In the genomic region with DNA sequence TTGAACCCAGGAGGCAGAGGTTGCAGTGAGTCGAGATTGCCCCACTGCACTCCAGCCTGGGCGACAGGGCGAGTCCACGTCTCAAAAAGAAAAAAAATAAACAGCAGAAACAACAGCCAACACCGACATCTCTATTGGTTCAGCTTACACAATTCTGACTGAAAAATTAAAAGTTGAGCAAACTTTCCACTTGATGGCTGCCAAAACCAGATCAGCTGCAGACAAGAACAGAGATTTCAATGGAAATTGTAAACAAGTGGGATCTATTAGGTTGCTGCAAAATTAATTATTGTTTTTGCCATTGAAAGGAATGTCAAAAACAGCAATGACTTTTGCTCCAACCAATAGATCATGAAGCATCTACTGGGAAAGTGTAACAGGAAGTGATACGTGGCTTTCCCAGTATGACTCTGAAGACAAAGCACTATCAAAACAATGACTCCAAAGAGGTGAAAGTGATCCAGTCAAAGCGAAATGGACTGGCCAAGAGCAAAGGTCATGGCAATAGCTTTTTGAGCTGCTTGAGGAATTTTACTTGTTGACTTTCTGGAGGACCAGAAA, we compare ENCODE assay signal across 11 cellular contexts. TPM values are rescaled to one million over a fixed set of nuclear protein-coding genes. Genes with fewer than 3 reads are reported as not detected.
DNase-seq lines count a peak whose midpoint lies in the region; ATAC-seq and TF ChIP-seq lines count a peak whose summit lies in the region.
"Had no signal": no experiment of that assay in that cellular context is flagged by ENCODE, and none has a peak within 500 bp of the region (broad histone marks: within the 10 kb centered on the region; RNA-seq: fewer than 3 reads in every experiment).

No MANE protein-coding gene starts in this region.

- WGBS in esophagus muscularis mucosa = 53% methylated on average over 7 of the region's 7 CpGs

- no peaks in the 10 kb centered on the region for H3K27me3 ChIP-seq in PC-3 (ENCODE audit: low read length)
- no peaks in the 10 kb centered on the region for H3K27me3 ChIP-seq in MG63
- H3K27me3 ChIP-seq in esophagus muscularis mucosa = no peaks in the 10 kb centered on the region

- ATAC-seq in PC-3 = peak; percentile 64; the same call in 1 of the 2 replicates

- no peaks in the 10 kb centered on the region for H3K9me2 ChIP-seq in PC-3 (replicated peaks; ENCODE audit: low read length)

- no TSS peak for BruUV-seq in PC-3 (replicated peaks; lab: Mats Ljungman, UMichigan)

- no peak overlapping the region for H3K27ac ChIP-seq in PC-3 (ENCODE audit: low read length)
- H3K27ac ChIP-seq in esophagus muscularis mucosa (replicated peaks in 1 of 4) = no peak overlapping the region
- H3K27ac ChIP-seq: lower lobe of right lung, thoracic aorta had no signal

- POLR2A ChIA-PET in PC-3 (lab: Charles Lee; ENCODE audit: unreplicated experiment) = interaction anchor here (0.6 kb wide), 1 partner anchor 93 kb away, joined by 4 read pairs; no protein-coding TSS in a partner anchor

- H3K36me3 ChIP-seq in PC-3 (ENCODE audit: low read depth, low read length) (peaks cover 2% of the 10 kb centered on the region; the same call in 1 of the 2 replicates), MG63 (no peaks in the 10 kb centered on the region; the same call in none of the 2 replicates), esophagus muscularis mucosa (peaks cover 0 to 17% (median 8%) of the 10 kb centered on the region in 4 donors)
- H3K36me3 ChIP-seq: thoracic aorta had no signal

- intact Hi-C loops in PC-3 (cut with micrococcal nuclease) (no loop called here), esophagus muscularis mucosa (cut with DNase I) (no loop called here)

- H3K79me2 ChIP-seq in PC-3 (ENCODE audit: low read length) = no peaks in the 10 kb centered on the region

- no peaks in the 10 kb centered on the region for H3F3A ChIP-seq in PC-3 (ENCODE audit: low read length, unreplicated experiment)

- no peak for TF ChIP-seq CTCF in PC-3 (conservative IDR thresholded peaks at IDR 0.05; ENCODE audit: low read depth, low read length)
- no peak for TF ChIP-seq CTCF in esophagus muscularis mucosa (IDR thresholded peaks at IDR 0.05)

- TF ChIP-seq EP300 in esophagus muscularis mucosa (IDR thresholded peaks at IDR 0.05) = no peak

- CTCF ChIA-PET in PC-3 (lab: Charles Lee) = no interaction called here

- no peaks in the 10 kb centered on the region for H4K20me1 ChIP-seq in PC-3 (ENCODE audit: low read length)

- H3K4me2 ChIP-seq in PC-3 (ENCODE audit: low read length) = no peak overlapping the region
- H3K4me2 ChIP-seq: smooth muscle cell had no signal

- no peak for TF ChIP-seq POLR2A in esophagus muscularis mucosa (IDR thresholded peaks at IDR 0.05; ENCODE audit: low read depth)

- peak; percentile 42 for DNase-seq in ELR (ENCODE audit: low read depth)
- peak; percentile 17 for DNase-seq in PC-3
- DNase-seq in kidney tubule cell (ENCODE audit: low spot score) = peak; percentile 52
- no peak for DNase-seq in AML-193 (lab: John Stamatoyannopoulos, UW)
- DNase-seq in MG63 = no peak
- no peak for DNase-seq in esophagus muscularis mucosa (ENCODE audit: extremely low spot score)
- DNase-seq: activated T-cell treated with anti-CD3 and anti-CD28 coated beads, Interleukin-2, amount 50 U/mL, for 48 hours; endodermal cell; lower lobe of right lung had no signal

- no peak overlapping the region for H2AFZ ChIP-seq in PC-3 (ENCODE audit: low read length)

- H3K9me3 ChIP-seq in PC-3 (ENCODE audit: low read length) (no peaks in the 10 kb centered on the region), MG63 (no peaks in the 10 kb centered on the region), esophagus muscularis mucosa (no peaks in the 10 kb centered on the region)
- H3K9me3 ChIP-seq: lower lobe of right lung, thoracic aorta had no signal

- H3K9ac ChIP-seq in PC-3 (ENCODE audit: low read length) = no peak overlapping the region

- no peak overlapping the region for H3K4me3 ChIP-seq in PC-3 (ENCODE audit: low read length)
- H3K4me3 ChIP-seq in MG63 = no peak overlapping the region
- H3K4me3 ChIP-seq in esophagus muscularis mucosa = no peak overlapping the region
- H3K4me3 ChIP-seq: lower lobe of right lung, smooth muscle cell, thoracic aorta had no signal

- no peaks in the 10 kb centered on the region for H3K4me1 ChIP-seq in PC-3 (ENCODE audit: insufficient read depth, low read length)
- H3K4me1 ChIP-seq in esophagus muscularis mucosa = no peaks in the 10 kb centered on the region
- H3K4me1 ChIP-seq: lower lobe of right lung had no signal

RNA-seq across cellular contexts. Expression of a gene that starts 26.3 kb away (rescaled TPM):
- 4.7 and 8.1 TPM in 2 replicates for total RNA-seq in PC-3 (2014; rRNA removed)
- total RNA-seq in MG63 (2014; rRNA removed; shearing (Covaris generic); ENCODE audit: low replicate concordance) = 1.1 and 1.3 TPM in 2 replicates
- total RNA-seq in esophagus muscularis mucosa = 1 to 10 TPM; 4.1 to 7.1 (median 4.9) TPM

RNA-seq across cellular contexts. Expression of a gene that starts 35.0 kb away (rescaled TPM):
- total RNA-seq in PC-3 (2014; rRNA removed) (869 and 1,578 TPM in 2 replicates), esophagus muscularis mucosa (1,000 to 10,000 TPM in 3 of 4 donors, 100 to 1,000 TPM in 1; 593 to 7,104 (median 2,426) TPM)
- total RNA-seq in MG63 (2014; rRNA removed; shearing (Covaris generic); ENCODE audit: low replicate concordance) = 2,795 and 3,088 TPM in 2 replicates

RNA-seq across cellular contexts. Expression of a gene that starts 45.1 kb away (rescaled TPM):
- total RNA-seq in PC-3 (2014; rRNA removed) (13.8 and 18.6 TPM in 2 replicates), esophagus muscularis mucosa (10 to 100 TPM in 3 of 4 donors, 1 to 10 TPM in 1; 9.1 to 14.9 (median 12.7) TPM)
- 10.1 and 10.4 TPM in 2 replicates for total RNA-seq in MG63 (2014; rRNA removed; shearing (Covaris generic); ENCODE audit: low replicate concordance)

RNA-seq across cellular contexts. Expression of a gene that starts 45.2 kb away (rescaled TPM):
- 122 and 167 TPM in 2 replicates for total RNA-seq in PC-3 (2014; rRNA removed)
- 108 and 198 TPM in 2 replicates for total RNA-seq in MG63 (2014; rRNA removed; shearing (Covaris generic); ENCODE audit: low replicate concordance)
- total RNA-seq in esophagus muscularis mucosa = 10 to 100 TPM; 61.1 to 90.9 (median 65.5) TPM

Comparison
In these comparisons a context has a peak if more than half of its experiments do, and no peak if none do; other contexts are left out.
1. DNase-seq: peak in ELR (single experiment), PC-3 (single experiment) and kidney tubule cell (single experiment); none in AML-193 (0 of 2), MG63 (single experiment) and esophagus muscularis mucosa (single experiment).